ENCODE assay signal across 12 cellular contexts in the genomic region with DNA sequence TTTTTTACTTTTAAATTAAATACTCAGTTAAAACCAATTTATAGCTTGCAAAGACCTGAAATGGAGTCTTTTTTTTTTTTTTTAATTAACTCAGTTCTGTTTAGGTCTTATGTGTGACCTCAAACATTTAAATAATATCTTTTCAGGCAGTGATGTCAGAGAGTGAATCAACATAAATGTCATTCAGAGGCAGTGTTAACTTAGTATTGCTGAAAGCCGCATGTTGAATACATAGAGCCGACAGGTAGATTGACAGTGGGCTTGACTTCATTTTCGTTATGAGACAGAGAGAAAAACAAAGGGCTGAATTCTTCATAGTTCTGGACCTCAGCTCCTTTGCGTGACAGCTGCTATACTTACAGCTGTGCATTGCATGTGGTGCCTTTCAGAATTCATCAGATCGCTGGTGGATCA. TPM values are rescaled to one million over a fixed set of nuclear protein-coding genes. Genes with fewer than 3 reads are reported as not detected.
DNase-seq lines count a peak whose midpoint lies in the region; ATAC-seq, FAIRE-seq and TF ChIP-seq lines count a peak whose summit lies in the region.
"Had no signal": no experiment of that assay in that cellular context is flagged by ENCODE, and none has a peak within 500 bp of the region (broad histone marks: within the 10 kb centered on the region; RNA-seq: fewer than 3 reads in every experiment).

No MANE protein-coding gene starts in this region.

- H3K9ac ChIP-seq in smooth muscle cell (ENCODE audit: low read depth), result peak overlapping the region; percentile 86

- TF ChIP-seq CTCF in bronchial epithelial cell (IDR thresholded peaks at IDR 0.05; ENCODE audit: insufficient read depth, low read length, severe bottlenecking) (no peak), smooth muscle cell (IDR thresholded peaks at IDR 0.05; ENCODE audit: borderline replicate concordance, insufficient read depth, poor library complexity, severe bottlenecking) (no peak)

- peaks cover 63% of the 10 kb centered on the region for H3K4me1 Mint-ChIP-seq in activated CD8-positive, alpha-beta memory T cell treated with anti-CD3 and anti-CD28 coated beads, Interleukin-2, amount 10 ng/mL, durations not matched to agents 7 days and 5 days

- 79% methylated on average over 5 of the region's 5 CpGs for WGBS in smooth muscle cell (ENCODE audit: low lambda C conversion rate)

- H3K36me3 Mint-ChIP-seq in activated CD8-positive, alpha-beta memory T cell treated with anti-CD3 and anti-CD28 coated beads, Interleukin-2, amount 10 ng/mL, durations not matched to agents 7 days and 5 days, result peaks cover 38% of the 10 kb centered on the region

- CTCF ChIA-PET in activated CD8-positive, alpha-beta memory T cell treated with anti-CD3 and anti-CD28 coated beads, Interleukin-2, amount 10 ng/mL, durations not matched to agents 7 days and 5 days (lab: Charles Lee), result no interaction called here

- peaks cover 69% of the 10 kb centered on the region for H3K79me2 ChIP-seq in smooth muscle cell (ENCODE audit: low read depth)

- no peak for ATAC-seq in activated CD8-positive, alpha-beta memory T cell treated with anti-CD3 and anti-CD28 coated beads, Interleukin-2, amount 10 ng/mL, durations not matched to agents 7 days and 5 days
- ATAC-seq in HG03565 (IDR thresholded peaks at IDR 0.05; ENCODE audit: unreplicated experiment), result peak; percentile 36
- ATAC-seq in esophagus mucosa, result no peak

- no peaks in the 10 kb centered on the region for H3K9me3 ChIP-seq in smooth muscle cell (replicated peaks; ENCODE audit: low read depth)

- H2AFZ ChIP-seq in smooth muscle cell (ENCODE audit: low read depth), result no peak overlapping the region

- peak overlapping the region; percentile 29 for H3K4me3 Mint-ChIP-seq in activated CD8-positive, alpha-beta memory T cell treated with anti-CD3 and anti-CD28 coated beads, Interleukin-2, amount 10 ng/mL, durations not matched to agents 7 days and 5 days

- no peak for FAIRE-seq in bronchial epithelial cell (lab: Jason Lieb, UNC)

- H3K4me3 ChIP-seq in bronchial epithelial cell (ENCODE audit: low read depth, low read length), result no peak overlapping the region
- peak overlapping the region; percentile 82 for H3K4me3 ChIP-seq in smooth muscle cell

- H3F3A ChIP-seq in smooth muscle cell (ENCODE audit: low read depth), result peaks cover 12% of the 10 kb centered on the region

- H4K20me1 ChIP-seq in smooth muscle cell (ENCODE audit: low read depth), result peaks cover 68% of the 10 kb centered on the region

- H3K4me2 ChIP-seq in smooth muscle cell, result peak overlapping the region; percentile 91

- peak overlapping the region; percentile 6 for H3K27ac Mint-ChIP-seq in activated CD8-positive, alpha-beta memory T cell treated with anti-CD3 and anti-CD28 coated beads, Interleukin-2, amount 10 ng/mL, durations not matched to agents 7 days and 5 days

- H3K27me3 ChIP-seq in bronchial epithelial cell (ENCODE audit: control insufficient read depth, insufficient read depth, low read length) (no peaks in the 10 kb centered on the region), smooth muscle cell (ENCODE audit: low read depth) (no peaks in the 10 kb centered on the region)

- DNase-seq in activated CD8-positive, alpha-beta memory T cell treated with anti-CD3 and anti-CD28 coated beads, Interleukin-2, amount 10 ng/mL, durations not matched to agents 7 days and 5 days, result no peak
- no peak for DNase-seq in activated CD8-positive, alpha-beta memory T cell treated with anti-CD3 and anti-CD28 coated beads for 24 hours
- DNase-seq in bronchial epithelial cell (ENCODE audit: low read depth) (peak; percentile 52), smooth muscle cell (lab: John Stamatoyannopoulos, UW; ENCODE audit: unreplicated experiment) (no peak), 8988T (no peak), AG20443 (ENCODE audit: low spot score) (no peak)
- DNase-seq: KG1, OCI-M1, posterior cingulate gyrus had no signal

- peak overlapping the region; percentile 79 for H3K27ac ChIP-seq in smooth muscle cell (ENCODE audit: low read depth)
- H3K27ac ChIP-seq: coronary artery had no signal

- peaks cover 4% of the 10 kb centered on the region for H3K36me3 ChIP-seq in bronchial epithelial cell (ENCODE audit: control insufficient read depth, insufficient read depth, low read length)
- H3K36me3 ChIP-seq in smooth muscle cell (ENCODE audit: low read depth), result no peaks in the 10 kb centered on the region

- no peaks in the 10 kb centered on the region for H3K9me3 Mint-ChIP-seq in activated CD8-positive, alpha-beta memory T cell treated with anti-CD3 and anti-CD28 coated beads, Interleukin-2, amount 10 ng/mL, durations not matched to agents 7 days and 5 days (ENCODE audit: low read depth)

- H3K27me3 Mint-ChIP-seq in activated CD8-positive, alpha-beta memory T cell treated with anti-CD3 and anti-CD28 coated beads, Interleukin-2, amount 10 ng/mL, durations not matched to agents 7 days and 5 days, result no peaks in the 10 kb centered on the region

- peaks cover 19% of the 10 kb centered on the region for H3K4me1 ChIP-seq in smooth muscle cell (ENCODE audit: low read depth)

RNA-seq across cellular contexts. Expression of a gene that starts 51.5 kb away (rescaled TPM):
- total RNA-seq in activated CD8-positive, alpha-beta memory T cell treated with anti-CD3 and anti-CD28 coated beads, Interleukin-2, amount 10 ng/mL, durations not matched to agents 7 days and 5 days, result 10 to 100 TPM; 55.0 to 58.5 TPM
- total RNA-seq in bronchial epithelial cell, result 7.1 and 7.6 TPM in 2 replicates
- 20.0 and 24.3 TPM in 2 replicates for total RNA-seq in smooth muscle cell
- polyA plus RNA-seq in smooth muscle cell, result 18.5 and 19.8 TPM in 2 replicates
- 24.7 TPM for total RNA-seq in esophagus mucosa
